22 cellular contexts compared by ENCODE assay signal in genomic region chr1:213938776-213939175, GRCh38. TPM values are rescaled to one million over a fixed set of nuclear protein-coding genes. Genes with fewer than 3 reads are reported as not detected.
"Had no signal": no experiment of that assay in that cellular context is flagged by ENCODE, and none has a peak within 500 bp of the region (broad histone marks: within the 10 kb centered on the region; RNA-seq: fewer than 3 reads in every experiment).

No MANE protein-coding gene starts in this region.

- H3K79me2 ChIP-seq: hepatocyte had no signal

- ATAC-seq: foreskin keratinocyte, gastroesophageal sphincter, heart left ventricle, left colon, left lobe of liver, lower lobe of right lung, mucosa of descending colon had no signal

- H3K4me3 Mint-ChIP-seq: immature natural killer cell, mesothelial cell of epicardium had no signal

- H3K9me3 ChIP-seq: esophagus muscularis mucosa, gastroesophageal sphincter, lower lobe of right lung, mucosa of descending colon had no signal

- H3K4me2 ChIP-seq: hepatocyte had no signal

- H3K27ac Mint-ChIP-seq: immature natural killer cell, mesothelial cell of epicardium had no signal

- H3K4me3 ChIP-seq: coronary artery, dorsolateral prefrontal cortex, esophagus muscularis mucosa, gastroesophageal sphincter, heart left ventricle, hepatocyte, left ventricle myocardium inferior, lower lobe of right lung, mucosa of descending colon had no signal

- H2AFZ ChIP-seq: hepatocyte had no signal

- H3K4me1 ChIP-seq: esophagus muscularis mucosa, foreskin keratinocyte, gastroesophageal sphincter had no signal

- DNase-seq: dermis blood vessel endothelial cell; dorsolateral prefrontal cortex; effector CD4-positive, alpha-beta T cell; effector memory CD4-positive, alpha-beta T cell; foreskin keratinocyte; heart left ventricle; hypothalamus; immature natural killer cell; islet precursor cell; kidney; kidney glomerular epithelial cell; left colon; left ventricle myocardium inferior; lower lobe of right lung; mesenchymal stem cell; mucosa of descending colon had no signal

- H3K27me3 ChIP-seq: dorsolateral prefrontal cortex, foreskin keratinocyte, heart left ventricle, hepatocyte had no signal

- H3K36me3 ChIP-seq: esophagus muscularis mucosa, gastroesophageal sphincter, heart left ventricle, left ventricle myocardium inferior, lower lobe of right lung had no signal

- H3K36me3 Mint-ChIP-seq: immature natural killer cell, mesothelial cell of epicardium had no signal

- H3K4me1 Mint-ChIP-seq: immature natural killer cell, mesothelial cell of epicardium had no signal

- H3K27ac ChIP-seq: coronary artery, dorsolateral prefrontal cortex, esophagus muscularis mucosa, foreskin keratinocyte, gastroesophageal sphincter, heart left ventricle, hepatocyte, left ventricle myocardium inferior, lower lobe of right lung had no signal

RNA-seq across cellular contexts. Expression of gene PROX1, which starts 49.0 kb away (rescaled TPM):
- polyA plus RNA-seq: immature natural killer cell had no signal
